In genomic region chr17:32393904-32394303, GRCh38 we compare ENCODE assay signal across 2 cellular contexts.
A peak's percentile ranks its signal among the peaks of the same experiment; 100 is the strongest.
TF ChIP-seq lines count a peak whose summit lies in the region.

No MANE protein-coding gene starts in this region.

TF ChIP-seq in IMR-90, 13 proteins besides CTCF, POLR2A, EP300 and RAD21:
- TF ChIP-seq MAZ (IDR thresholded peaks at IDR 0.05; ENCODE audit: borderline replicate concordance, low read depth, low read length), result no peak
- TF ChIP-seq BHLHE40 (IDR thresholded peaks at IDR 0.05; ENCODE audit: low read depth, low read length), result no peak
- no peak for TF ChIP-seq FOS (IDR thresholded peaks at IDR 0.05; ENCODE audit: low read depth, low read length)

TF ChIP-seq in K562, 482 proteins besides CTCF, POLR2A, EP300 and RAD21:
- TF ChIP-seq SMAD3 (CRISPR knock-in tag; conservative IDR thresholded peaks at IDR 0.05), result no peak
- TF ChIP-seq ZNF121 (CRISPR knock-in tag; conservative IDR thresholded peaks at IDR 0.05), result peak; percentile 53
